Comparison of ENCODE assay signal across 28 cellular contexts in the genomic region with DNA sequence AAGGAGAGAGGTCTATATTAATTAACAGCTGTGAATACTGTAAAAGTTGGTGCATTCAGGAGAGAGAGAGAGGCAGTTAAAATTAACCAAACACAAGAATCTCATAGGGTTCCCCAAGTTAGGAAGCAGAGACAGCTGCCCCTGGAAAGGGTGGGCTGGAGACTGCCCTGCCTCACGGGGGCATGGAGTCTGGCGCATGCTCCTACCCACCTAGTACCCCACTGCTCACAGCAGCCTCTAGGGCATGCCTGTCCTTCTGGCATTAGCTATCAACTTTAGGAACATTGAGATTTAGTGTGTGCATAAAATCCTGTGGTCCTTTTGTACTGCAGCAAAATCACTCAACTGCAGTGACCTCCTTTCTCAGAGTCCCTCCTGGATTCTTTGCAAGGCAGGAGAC.
DNase-seq lines count a peak whose midpoint lies in the region; ATAC-seq, FAIRE-seq and TF ChIP-seq lines count a peak whose summit lies in the region.
"Had no signal": no experiment of that assay in that cellular context is flagged by ENCODE, and none has a peak within 500 bp of the region (broad histone marks: within the 10 kb centered on the region; RNA-seq: fewer than 3 reads in every experiment).

No MANE protein-coding gene starts in this region.

- no peaks in the 10 kb centered on the region; the same call in 1 of the 2 replicates for H3K79me1 ChIP-seq in H1 (ENCODE audit: low read depth, low read length)

- no peaks in the 10 kb centered on the region for H3K79me2 ChIP-seq in H1 (ENCODE audit: control insufficient read depth in 1 of 2, insufficient read depth in 2 of 2, low read length in 2 of 2)

- H3K14ac ChIP-seq in H1 (ENCODE audit: insufficient read length) = no peak overlapping the region

- WGBS in H1 (ENCODE audit: extremely low coverage in 1 of 2, insufficient coverage in 1 of 2, insufficient read length in 1 of 2, insufficient replicate concordance in 2 of 2, low coverage in 1 of 2, low lambda C conversion rate in 2 of 2, missing lambda C conversion rate in 1 of 2), 2 experiments = 84% methylated on average over 2 of the region's 2 CpGs; no CpG with 5 or more reads in 1 of the 2 experiments

- H4K8ac ChIP-seq in H1 (ENCODE audit: extremely low read depth, insufficient read depth, low read length) = no peak overlapping the region

- CTCF ChIA-PET in H1 (lab: Charles Lee; ENCODE audit: partially characterized antibody) = no interaction called here

- no peak overlapping the region; a peak in 1 of 4 replicates for H3K4me2 ChIP-seq in H1 (ENCODE audit: insufficient read depth in 1 of 2, low read depth in 2 of 2, low read length in 2 of 2)
- H3K4me2 ChIP-seq: BLaER1 had no signal

- no peaks in the 10 kb centered on the region for H3K23me2 ChIP-seq in H1 (ENCODE audit: low read depth, low read length)

- no peak overlapping the region; the same call in 1 of the 2 replicates for H3K18ac ChIP-seq in H1 (ENCODE audit: extremely low read depth, low read length)

- H3K9ac ChIP-seq in H1 (replicated peaks in 1 of 4; ENCODE audit: extremely low read depth in 1 of 4, low read depth in 3 of 4, low read length in 3 of 4) = no peak overlapping the region
- H3K9ac ChIP-seq: BLaER1 had no signal

- no peak overlapping the region for H2BK5ac ChIP-seq in H1 (ENCODE audit: low read depth, low read length)

- no peak overlapping the region for H3K4ac ChIP-seq in H1 (replicated peaks; ENCODE audit: insufficient read length, low read depth, low read length)

- ATAC-seq in HG02981 (IDR thresholded peaks at IDR 0.05; ENCODE audit: unreplicated experiment) (no peak), GM19351 (IDR thresholded peaks at IDR 0.05; ENCODE audit: unreplicated experiment) (no peak)
- ATAC-seq: GM12878 had no signal

- no peaks in the 10 kb centered on the region for H3K36me3 ChIP-seq in H1 (ENCODE audit: control insufficient read depth in 2 of 4, insufficient read depth in 4 of 4, low read length in 3 of 4)
- H3K36me3 ChIP-seq: BE2C, BLaER1 had no signal

- H2BK12ac ChIP-seq in H1 (ENCODE audit: low read depth, low read length) = no peak overlapping the region

- peak overlapping the region; percentile 44 for H2AFZ ChIP-seq in H1 (ENCODE audit: low read length)

- no peak overlapping the region for H3K4me3 ChIP-seq in H1 (ENCODE audit: extremely low read depth in 1 of 4, insufficient read depth in 2 of 4, low read depth in 3 of 4, low read length in 4 of 4)
- H3K4me3 ChIP-seq: BLaER1, GM12878 had no signal

- no peaks in the 10 kb centered on the region for H3K9me3 ChIP-seq in H1 (ENCODE audit: insufficient read depth in 2 of 2, low read depth in 1 of 2, low read length in 1 of 2)
- H3K9me3 ChIP-seq: BE2C, BLaER1 had no signal

- no peak overlapping the region for H3K56ac ChIP-seq in H1 (replicated peaks; ENCODE audit: insufficient read length, low read depth, low read length)

- H3K27me3 ChIP-seq in H1 (replicated peaks in 1 of 4; ENCODE audit: control insufficient read depth in 3 of 4, extremely low read depth in 1 of 4, insufficient read depth in 3 of 4, low read length in 3 of 4) = no peaks in the 10 kb centered on the region
- H3K27me3 ChIP-seq: BE2C, BLaER1 had no signal

- H4K91ac ChIP-seq in H1 (replicated peaks; ENCODE audit: insufficient read length, low read length) = no peak overlapping the region

- H4K20me1 ChIP-seq in H1 (replicated peaks in 1 of 2; ENCODE audit: control insufficient read depth in 1 of 2, insufficient read depth in 2 of 2, low read length in 2 of 2) = no peaks in the 10 kb centered on the region
- H4K20me1 ChIP-seq: BLaER1 had no signal

- TF ChIP-seq POLR2A in H1 (IDR thresholded peaks at IDR 0.05; ENCODE audit: control extremely low read depth in 1 of 2, low read depth in 2 of 2, low read length in 2 of 2) = no peak

- no peak overlapping the region for H3K27ac ChIP-seq in H1 (ENCODE audit: low read depth, low read length)
- H3K27ac ChIP-seq: BLaER1 had no signal

- H4K5ac ChIP-seq in H1 (ENCODE audit: insufficient read length, low read depth, low read length) = no peak overlapping the region

- no peak for TF ChIP-seq EP300 in H1 (IDR thresholded peaks at IDR 0.05; ENCODE audit: borderline replicate concordance in 1 of 2, low read depth in 2 of 2, low read length in 2 of 2)

- peaks cover 0 to 9% (median 1%) of the 10 kb centered on the region in 4 experiments; a peak in 3 of 7 replicates for H3K4me1 ChIP-seq in H1 (replicated peaks in 1 of 4; ENCODE audit: control insufficient read depth in 3 of 4, insufficient read depth in 4 of 4, low read length in 3 of 4)
- H3K4me1 ChIP-seq: BE2C had no signal

- H2BK20ac ChIP-seq in H1 (ENCODE audit: low read length) = no peak overlapping the region

- no peak overlapping the region for H2BK120ac ChIP-seq in H1 (replicated peaks; ENCODE audit: low read depth, low read length)

- no peak overlapping the region for H3K23ac ChIP-seq in H1 (ENCODE audit: insufficient read length)

- no peak for TF ChIP-seq CTCF in H1 (IDR thresholded peaks at IDR 0.05; ENCODE audit: control extremely low read depth in 1 of 3, insufficient read depth in 1 of 3, low read depth in 1 of 3, low read length in 3 of 3)

- H2BK15ac ChIP-seq in H1 (ENCODE audit: low read length) = no peak overlapping the region

- H2AK5ac ChIP-seq in H1 (ENCODE audit: low read depth, low read length) = no peak overlapping the region

- DNase-seq in NCI-H69 (lab: John Stamatoyannopoulos, UW) = peak; percentile 42
- DNase-seq in H1 (ENCODE audit: low read depth in 1 of 2, low spot score in 2 of 2) = no peak
- DNase-seq in retina = peak; percentile 40
- DNase-seq in NCI-H1436 treated with DMSO at 0.1 percent for 48 hours (lab: John Stamatoyannopoulos, UW) = no peak
- no peak for DNase-seq in NCI-H187 (lab: John Stamatoyannopoulos, UW)
- DNase-seq: 8988T; ACHN; BE2C; C1 segment of cervical spinal cord; CD4-positive, alpha-beta memory T cell; CD4-positive, CD25-positive, alpha-beta regulatory T cell; CD8-positive, alpha-beta memory T cell; COR-L47; DMS 273 treated with DMSO at 0.1 percent for 48 hours; DMS153; DMS53; DMS79; DND-41; EL; GDM1 had no signal

- POLR2A ChIA-PET in H1 (lab: Charles Lee; ENCODE audit: partially characterized antibody) = no interaction called here

- FAIRE-seq in H1 (lab: Jason Lieb, UNC) = no peak
- FAIRE-seq: A204.1, GM12878, GM12892, GM18507, GM19239 had no signal

- no peak for TF ChIP-seq RAD21 in H1 (IDR thresholded peaks at IDR 0.05 in 1 of 2, conservative IDR thresholded peaks at IDR 0.05 in 1 of 2; ENCODE audit: low read depth in 2 of 2, low read length in 2 of 2)

TF ChIP-seq in H1, 55 proteins besides CTCF, POLR2A, EP300 and RAD21 (continues in another document):
- TF ChIP-seq, protein P1, sequence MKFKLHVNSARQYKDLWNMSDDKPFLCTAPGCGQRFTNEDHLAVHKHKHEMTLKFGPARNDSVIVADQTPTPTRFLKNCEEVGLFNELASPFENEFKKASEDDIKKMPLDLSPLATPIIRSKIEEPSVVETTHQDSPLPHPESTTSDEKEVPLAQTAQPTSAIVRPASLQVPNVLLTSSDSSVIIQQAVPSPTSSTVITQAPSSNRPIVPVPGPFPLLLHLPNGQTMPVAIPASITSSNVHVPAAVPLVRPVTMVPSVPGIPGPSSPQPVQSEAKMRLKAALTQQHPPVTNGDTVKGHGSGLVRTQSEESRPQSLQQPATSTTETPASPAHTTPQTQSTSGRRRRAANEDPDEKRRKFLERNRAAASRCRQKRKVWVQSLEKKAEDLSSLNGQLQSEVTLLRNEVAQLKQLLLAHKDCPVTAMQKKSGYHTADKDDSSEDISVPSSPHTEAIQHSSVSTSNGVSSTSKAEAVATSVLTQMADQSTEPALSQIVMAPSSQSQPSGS (IDR thresholded peaks at IDR 0.05; ENCODE audit: low read length) = no peak
- TF ChIP-seq ASH2L (IDR thresholded peaks at IDR 0.05; ENCODE audit: low read length) (no peak), CTBP2 (IDR thresholded peaks at IDR 0.05; ENCODE audit: borderline replicate concordance, insufficient read depth, insufficient read length, low read length) (no peak), SIRT6 (IDR thresholded peaks at IDR 0.05; ENCODE audit: low read length) (no peak), JUND (IDR thresholded peaks at IDR 0.05; ENCODE audit: low read length) (no peak), TAF1 (IDR thresholded peaks at IDR 0.05; ENCODE audit: low read depth, low read length) (no peak), BRCA1 (IDR thresholded peaks at IDR 0.05; ENCODE audit: low read depth, low read length) (no peak), GTF2F1 (IDR thresholded peaks at IDR 0.05; ENCODE audit: borderline replicate concordance, low read depth, low read length) (no peak), SIN3A (conservative IDR thresholded peaks at IDR 0.05 in 1 of 2, IDR thresholded peaks at IDR 0.05 in 1 of 2; ENCODE audit: low read depth in 1 of 2, low read length in 2 of 2) (no peak), CHD1 (IDR thresholded peaks at IDR 0.05; ENCODE audit: low read depth, low read length) (no peak), SP2 (IDR thresholded peaks at IDR 0.05; ENCODE audit: low read length) (no peak)
- TF ChIP-seq, protein P2, sequence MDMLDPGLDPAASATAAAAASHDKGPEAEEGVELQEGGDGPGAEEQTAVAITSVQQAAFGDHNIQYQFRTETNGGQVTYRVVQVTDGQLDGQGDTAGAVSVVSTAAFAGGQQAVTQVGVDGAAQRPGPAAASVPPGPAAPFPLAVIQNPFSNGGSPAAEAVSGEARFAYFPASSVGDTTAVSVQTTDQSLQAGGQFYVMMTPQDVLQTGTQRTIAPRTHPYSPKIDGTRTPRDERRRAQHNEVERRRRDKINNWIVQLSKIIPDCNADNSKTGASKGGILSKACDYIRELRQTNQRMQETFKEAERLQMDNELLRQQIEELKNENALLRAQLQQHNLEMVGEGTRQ (IDR thresholded peaks at IDR 0.05; ENCODE audit: low read length) = no peak

Comparison
In these comparisons a context has a peak if more than half of its experiments do, and no peak if none do; other contexts are left out.
1. DNase-seq: peak in NCI-H69 (single experiment) and retina (single experiment); none in H1 (0 of 2), NCI-H1436 treated with DMSO at 0.1 percent for 48 hours (single experiment) and NCI-H187 (0 of 2).